18 cellular contexts compared by ENCODE assay signal in genomic region chr3:194990454-194991337, GRCh38.
"Had no signal": no experiment of that assay in that cellular context is flagged by ENCODE, and none has a peak within 500 bp of the region (broad histone marks: within the 10 kb centered on the region; RNA-seq: fewer than 3 reads in every experiment).

No MANE protein-coding gene starts in this region.

- ATAC-seq: gastrocnemius medialis; heart left ventricle; left colon; stimulated activated memory B cell treated with anti-CD40 and anti-IgM and Interleukin-4, amounts not matched to agents 10 μg/mL and 1 μg/mL and 100 μg/mL, for 72 hours had no signal

- H3K9me3 Mint-ChIP-seq: activated CD4-positive, alpha-beta memory T cell treated with anti-CD3 and anti-CD28 coated beads, Interleukin-2, amount 10 ng/mL, durations not matched to agents 7 days and 5 days; activated naive CD8-positive, alpha-beta T cell treated with anti-CD3 and anti-CD28 coated beads, Interleukin-2, amount 10 ng/mL, durations not matched to agents 7 days and 5 days; stimulated activated memory B cell treated with anti-CD40 and anti-IgM and Interleukin-4, amounts not matched to agents 10 μg/mL and 1 μg/mL and 100 μg/mL, for 72 hours had no signal

- H3K27ac Mint-ChIP-seq: activated CD4-positive, alpha-beta memory T cell treated with anti-CD3 and anti-CD28 coated beads, Interleukin-2, amount 10 ng/mL, durations not matched to agents 7 days and 5 days; activated naive CD8-positive, alpha-beta T cell treated with anti-CD3 and anti-CD28 coated beads, Interleukin-2, amount 10 ng/mL, durations not matched to agents 7 days and 5 days; dendritic cell treated with granulocyte-macrophage colony-stimulating factor and Interleukin-4, amounts not matched to agents 40 ng/mL and 50 ng/mL, for 4 days; stimulated activated memory B cell treated with anti-CD40 and anti-IgM and Interleukin-4, amounts not matched to agents 10 μg/mL and 1 μg/mL and 100 μg/mL, for 72 hours had no signal

- DNase-seq: activated CD4-positive, alpha-beta memory T cell treated with anti-CD3 and anti-CD28 coated beads, Interleukin-2, amount 10 ng/mL, durations not matched to agents 7 days and 5 days; activated CD4-positive, alpha-beta T cell treated with anti-CD3 and anti-CD28 coated beads for 4 hours; activated naive CD4-positive, alpha-beta T cell; activated naive CD8-positive, alpha-beta T cell treated with anti-CD3 and anti-CD28 coated beads, Interleukin-2, amount 10 ng/mL, durations not matched to agents 7 days and 5 days; activated T-cell treated with anti-CD3 and anti-CD28 coated beads for 4 hours; anterior cingulate cortex; brain microvascular endothelial cell; erythroblast; gastrocnemius medialis; heart left ventricle; left colon; midbrain; ovary; stimulated activated CD4-positive, alpha-beta T cell treated with anti-CD3 and anti-CD28 coated beads, Interleukin-2, amount 100 ng/mL, for 24 hours; T-helper 2 cell; uterus had no signal

- H3K36me3 Mint-ChIP-seq: activated naive CD8-positive, alpha-beta T cell treated with anti-CD3 and anti-CD28 coated beads, Interleukin-2, amount 10 ng/mL, durations not matched to agents 7 days and 5 days; stimulated activated memory B cell treated with anti-CD40 and anti-IgM and Interleukin-4, amounts not matched to agents 10 μg/mL and 1 μg/mL and 100 μg/mL, for 72 hours had no signal

- H3K4me3 Mint-ChIP-seq: activated CD4-positive, alpha-beta memory T cell treated with anti-CD3 and anti-CD28 coated beads, Interleukin-2, amount 10 ng/mL, durations not matched to agents 7 days and 5 days; activated naive CD8-positive, alpha-beta T cell treated with anti-CD3 and anti-CD28 coated beads, Interleukin-2, amount 10 ng/mL, durations not matched to agents 7 days and 5 days; dendritic cell treated with granulocyte-macrophage colony-stimulating factor and Interleukin-4, amounts not matched to agents 40 ng/mL and 50 ng/mL, for 4 days; stimulated activated memory B cell treated with anti-CD40 and anti-IgM and Interleukin-4, amounts not matched to agents 10 μg/mL and 1 μg/mL and 100 μg/mL, for 72 hours had no signal

- H3K4me1 Mint-ChIP-seq: activated CD4-positive, alpha-beta memory T cell treated with anti-CD3 and anti-CD28 coated beads, Interleukin-2, amount 10 ng/mL, durations not matched to agents 7 days and 5 days; activated naive CD8-positive, alpha-beta T cell treated with anti-CD3 and anti-CD28 coated beads, Interleukin-2, amount 10 ng/mL, durations not matched to agents 7 days and 5 days; stimulated activated memory B cell treated with anti-CD40 and anti-IgM and Interleukin-4, amounts not matched to agents 10 μg/mL and 1 μg/mL and 100 μg/mL, for 72 hours had no signal
